11 cellular contexts compared by ENCODE assay signal in genomic region chr2:55871637-55872036, GRCh38. TPM values are rescaled to one million over a fixed set of nuclear protein-coding genes. Genes with fewer than 3 reads are reported as not detected.
DNase-seq lines count a peak whose midpoint lies in the region; ATAC-seq and TF ChIP-seq lines count a peak whose summit lies in the region.
"Had no signal": no experiment of that assay in that cellular context is flagged by ENCODE, and none has a peak within 500 bp of the region (broad histone marks: within the 10 kb centered on the region; RNA-seq: fewer than 3 reads in every experiment).

No MANE protein-coding gene starts in this region.

- H3K4me1 ChIP-seq in mesenchymal stem cell (ENCODE audit: control insufficient read depth, insufficient read depth, low read depth, low read length): peaks cover 4% of the 10 kb centered on the region
- H3K4me1 ChIP-seq: SJCRH30 had no signal

- no peaks in the 10 kb centered on the region for H3K9me3 ChIP-seq in mesenchymal stem cell (ENCODE audit: control insufficient read depth, low read length)
- H3K9me3 ChIP-seq: SJCRH30 had no signal

- H2AFZ ChIP-seq in mesenchymal stem cell (ENCODE audit: low read depth, low read length): no peak overlapping the region

- no peak overlapping the region for H3K27ac ChIP-seq in mesenchymal stem cell (ENCODE audit: low read length, poor library complexity, severe bottlenecking)
- H3K27ac ChIP-seq: SJCRH30, WERI-Rb-1 had no signal

- no peak overlapping the region for H3K14ac ChIP-seq in mesenchymal stem cell (ENCODE audit: low read length in 2 of 2)

- no peak overlapping the region for H4K8ac ChIP-seq in mesenchymal stem cell (ENCODE audit: low read length)

- ATAC-seq in HG03175 (IDR thresholded peaks at IDR 0.05; ENCODE audit: unreplicated experiment) (peak; percentile 55), GM21723 (IDR thresholded peaks at IDR 0.05; ENCODE audit: unreplicated experiment) (no peak)
- no peak for ATAC-seq in stimulated activated naive CD8-positive, alpha-beta T cell treated with anti-CD3 and anti-CD28 coated beads, Interleukin-15, amount 100 ng/mL, for 72 hours

- H3K9me3 Mint-ChIP-seq in CD14-positive monocyte: peaks cover 0 to 2% (median 0%) of the 10 kb centered on the region in 7 donors
- H3K9me3 Mint-ChIP-seq in stimulated activated naive CD8-positive, alpha-beta T cell treated with anti-CD3 and anti-CD28 coated beads, Interleukin-15, amount 100 ng/mL, for 72 hours: no peaks in the 10 kb centered on the region

- peak overlapping the region in 1 of 2 donors; percentile 8 for H3K4me3 Mint-ChIP-seq in CD14-positive monocyte
- no peak overlapping the region for H3K4me3 Mint-ChIP-seq in stimulated activated naive CD8-positive, alpha-beta T cell treated with anti-CD3 and anti-CD28 coated beads, Interleukin-15, amount 100 ng/mL, for 72 hours

- no peaks in the 10 kb centered on the region for H3K36me3 Mint-ChIP-seq in CD14-positive monocyte

- H3K4me1 Mint-ChIP-seq in CD14-positive monocyte: peaks cover 7% of the 10 kb centered on the region
- H3K4me1 Mint-ChIP-seq in stimulated activated naive CD8-positive, alpha-beta T cell treated with anti-CD3 and anti-CD28 coated beads, Interleukin-15, amount 100 ng/mL, for 72 hours: no peaks in the 10 kb centered on the region

- no peak overlapping the region for H3K4me3 ChIP-seq in mesenchymal stem cell (ENCODE audit: insufficient read depth in 1 of 2, low read depth in 1 of 2, low read length in 2 of 2)
- H3K4me3 ChIP-seq: SJCRH30 had no signal

- DNase-seq in CD14-positive monocyte (ENCODE audit: low spot score) (no peak), SIG-M5 (lab: John Stamatoyannopoulos, UW) (peak; percentile 49), mesenchymal stem cell (no peak), cerebellar nuclear complex (lab: John Stamatoyannopoulos, UW) (no peak), GM19240 (ENCODE audit: insufficient read length, low spot score) (no peak)
- no peak for DNase-seq in stimulated activated naive CD8-positive, alpha-beta T cell treated with anti-CD3 and anti-CD28 coated beads, Interleukin-15, amount 100 ng/mL, for 72 hours
- DNase-seq: activated T-cell treated with anti-CD3 and anti-CD28 coated beads for 4 hours, SJCRH30, WERI-Rb-1 had no signal

- no peak overlapping the region for H3K23ac ChIP-seq in mesenchymal stem cell (ENCODE audit: low read length in 2 of 2)

- no peak overlapping the region for H2BK5ac ChIP-seq in mesenchymal stem cell (ENCODE audit: low read depth, low read length, poor library complexity, severe bottlenecking)

- H2AK5ac ChIP-seq in mesenchymal stem cell (ENCODE audit: low read length, severe bottlenecking): no peak overlapping the region

- H3K36me3 ChIP-seq in mesenchymal stem cell (ENCODE audit: control insufficient read depth in 1 of 2, insufficient read depth in 2 of 2, low read depth in 1 of 2, low read length in 2 of 2): peaks cover 0 to 62% of the 10 kb centered on the region in 2 experiments
- H3K36me3 ChIP-seq: SJCRH30, WERI-Rb-1 had no signal

- H3K4me2 ChIP-seq in mesenchymal stem cell (ENCODE audit: low read length, poor library complexity, severe bottlenecking): no peak overlapping the region

- H3K27me3 ChIP-seq in mesenchymal stem cell (ENCODE audit: control insufficient read depth in 1 of 2, insufficient read depth in 1 of 2, low read length in 2 of 2): no peaks in the 10 kb centered on the region

- intact Hi-C loops in CD14-positive monocyte (cut with micrococcal nuclease): no loop called here

- no peak overlapping the region for H2BK15ac ChIP-seq in mesenchymal stem cell (ENCODE audit: low read depth, poor library complexity, severe bottlenecking)

- no peaks in the 10 kb centered on the region for H3K79me1 ChIP-seq in mesenchymal stem cell (replicated peaks; ENCODE audit: low read length, poor library complexity, severe bottlenecking)

- no peak overlapping the region for H3K9ac ChIP-seq in mesenchymal stem cell (ENCODE audit: low read length)

- H3K27me3 Mint-ChIP-seq in CD14-positive monocyte (ENCODE audit: low read depth in 3 of 3): peaks cover 1 to 8% (median 8%) of the 10 kb centered on the region in 3 donors
- H3K27me3 Mint-ChIP-seq in stimulated activated naive CD8-positive, alpha-beta T cell treated with anti-CD3 and anti-CD28 coated beads, Interleukin-15, amount 100 ng/mL, for 72 hours: no peaks in the 10 kb centered on the region

- H3K4ac ChIP-seq in mesenchymal stem cell (ENCODE audit: low read depth in 1 of 2, low read length in 2 of 2): no peak overlapping the region

- peak overlapping the region; percentile 28 to 72 for H2BK12ac ChIP-seq in mesenchymal stem cell (ENCODE audit: low read length in 2 of 2)

- H4K91ac ChIP-seq in mesenchymal stem cell (ENCODE audit: low read length): no peak overlapping the region

- H2BK120ac ChIP-seq in mesenchymal stem cell (ENCODE audit: low read depth, low read length): no peak overlapping the region

- no peak for TF ChIP-seq CTCF in CD14-positive monocyte (IDR thresholded peaks at IDR 0.05)

- H3K27ac Mint-ChIP-seq in CD14-positive monocyte: peak overlapping the region; percentile 30 to 87 (median 73)
- no peak overlapping the region for H3K27ac Mint-ChIP-seq in stimulated activated naive CD8-positive, alpha-beta T cell treated with anti-CD3 and anti-CD28 coated beads, Interleukin-15, amount 100 ng/mL, for 72 hours

- peak overlapping the region in 1 of 2 experiments; percentile 40 for H3K18ac ChIP-seq in mesenchymal stem cell (ENCODE audit: low read depth in 1 of 2, low read length in 2 of 2)

RNA-seq across cellular contexts. Expression of gene EFEMP1, which starts 51.9 kb away (rescaled TPM):
- polyA plus RNA-seq in CD14-positive monocyte: not detected
- polyA plus RNA-seq in mesenchymal stem cell (2013, experiment 1 of 2): 351 TPM
- 352 TPM for polyA plus RNA-seq in mesenchymal stem cell (2013, experiment 2 of 2)

Comparison
In these comparisons a context has a peak if more than half of its experiments do, and no peak if none do; other contexts are left out.
1. H3K27ac Mint-ChIP-seq: peak in CD14-positive monocyte (7 of 7); none in stimulated activated naive CD8-positive, alpha-beta T cell treated with anti-CD3 and anti-CD28 coated beads, Interleukin-15, amount 100 ng/mL, for 72 hours (0 of 2).